Comparison of ENCODE assay signal across 14 cellular contexts in genomic region chr12:106127289-106128126, GRCh38. TPM values are rescaled to one million over a fixed set of nuclear protein-coding genes. Genes with fewer than 3 reads are reported as not detected.
DNase-seq lines count a peak whose midpoint lies in the region; ATAC-seq and TF ChIP-seq lines count a peak whose summit lies in the region.
"Had no signal": no experiment of that assay in that cellular context is flagged by ENCODE, and none has a peak within 500 bp of the region (broad histone marks: within the 10 kb centered on the region; RNA-seq: fewer than 3 reads in every experiment).

No MANE protein-coding gene starts in this region.

- H3K27me3 Mint-ChIP-seq in natural killer cell treated with Interleukin-12 subunit alpha and Interleukin-12 subunit beta and Interleukin-15 and Interleukin-18, amount 100 ng/mL, for 72 hours, result peaks cover 10 to 15% of the 10 kb centered on the region in 2 donors
- H3K27me3 Mint-ChIP-seq in natural killer cell (ENCODE audit: low read depth in 2 of 2) (peaks cover 10 to 24% of the 10 kb centered on the region in 2 donors), nephron progenitor cell (ENCODE audit: low read depth, poor library complexity) (no peaks in the 10 kb centered on the region)
- peaks cover 14% of the 10 kb centered on the region for H3K27me3 Mint-ChIP-seq in activated CD8-positive, alpha-beta T cell treated with anti-CD3 and anti-CD28 coated beads for 36 hours

- no peak overlapping the region for H3K4me3 Mint-ChIP-seq in natural killer cell treated with Interleukin-12 subunit alpha and Interleukin-12 subunit beta and Interleukin-15 and Interleukin-18, amount 100 ng/mL, for 72 hours
- no peak overlapping the region for H3K4me3 Mint-ChIP-seq in natural killer cell
- H3K4me3 Mint-ChIP-seq in nephron progenitor cell, result no peak overlapping the region
- no peak overlapping the region for H3K4me3 Mint-ChIP-seq in activated CD8-positive, alpha-beta T cell treated with anti-CD3 and anti-CD28 coated beads for 36 hours
- H3K4me3 Mint-ChIP-seq: activated CD4-positive, alpha-beta memory T cell treated with anti-CD3 and anti-CD28 coated beads for 36 hours had no signal

- no peak for ATAC-seq in natural killer cell treated with Interleukin-12 subunit alpha and Interleukin-12 subunit beta and Interleukin-15 and Interleukin-18, amount 100 ng/mL, for 72 hours
- ATAC-seq in natural killer cell (no peak), GM18498 (IDR thresholded peaks at IDR 0.05; ENCODE audit: unreplicated experiment) (no peak), GM18909 (IDR thresholded peaks at IDR 0.05; ENCODE audit: poor library complexity, unreplicated experiment) (no peak), HG03135 (IDR thresholded peaks at IDR 0.05; ENCODE audit: unreplicated experiment) (no peak)
- ATAC-seq in activated CD8-positive, alpha-beta T cell treated with anti-CD3 and anti-CD28 coated beads for 36 hours, result no peak

- CTCF ChIA-PET in activated CD8-positive, alpha-beta T cell treated with anti-CD3 and anti-CD28 coated beads for 36 hours (lab: Charles Lee), result no interaction called here

- TF ChIP-seq CTCF in natural killer cell (IDR thresholded peaks at IDR 0.05) (no peak), nephron progenitor cell (IDR thresholded peaks at IDR 0.05) (no peak)
- no peak for TF ChIP-seq CTCF in activated CD8-positive, alpha-beta T cell treated with anti-CD3 and anti-CD28 coated beads for 36 hours (IDR thresholded peaks at IDR 0.05)

- no peak overlapping the region for H3K27ac Mint-ChIP-seq in natural killer cell treated with Interleukin-12 subunit alpha and Interleukin-12 subunit beta and Interleukin-15 and Interleukin-18, amount 100 ng/mL, for 72 hours
- H3K27ac Mint-ChIP-seq in natural killer cell (no peak overlapping the region), nephron progenitor cell (peak overlapping the region; percentile 79)
- H3K27ac Mint-ChIP-seq in activated CD8-positive, alpha-beta T cell treated with anti-CD3 and anti-CD28 coated beads for 36 hours, result no peak overlapping the region
- H3K27ac Mint-ChIP-seq: activated CD4-positive, alpha-beta memory T cell treated with anti-CD3 and anti-CD28 coated beads for 36 hours had no signal

- peak overlapping the region; percentile 66 for H3K27ac ChIP-seq in epithelial cell of prostate

- intact Hi-C loops in natural killer cell (cut with micrococcal nuclease), result no loop called here
- intact Hi-C loops in activated CD8-positive, alpha-beta T cell treated with anti-CD3 and anti-CD28 coated beads for 36 hours (cut with micrococcal nuclease), result no loop called here

- no peaks in the 10 kb centered on the region for H3K9me3 Mint-ChIP-seq in natural killer cell treated with Interleukin-12 subunit alpha and Interleukin-12 subunit beta and Interleukin-15 and Interleukin-18, amount 100 ng/mL, for 72 hours
- H3K9me3 Mint-ChIP-seq in natural killer cell (no peaks in the 10 kb centered on the region), nephron progenitor cell (no peaks in the 10 kb centered on the region)
- no peaks in the 10 kb centered on the region for H3K9me3 Mint-ChIP-seq in activated CD8-positive, alpha-beta T cell treated with anti-CD3 and anti-CD28 coated beads for 36 hours
- H3K9me3 Mint-ChIP-seq: activated CD4-positive, alpha-beta memory T cell treated with anti-CD3 and anti-CD28 coated beads for 36 hours had no signal

- DNase-seq in natural killer cell treated with Interleukin-12 subunit alpha and Interleukin-12 subunit beta and Interleukin-15 and Interleukin-18, amount 100 ng/mL, for 72 hours (ENCODE audit: low spot score), result peak; percentile 10
- DNase-seq in natural killer cell (no peak), epithelial cell of prostate (ENCODE audit: low read depth, low spot score) (no peak), nephron progenitor cell (no peak)
- DNase-seq in activated CD8-positive, alpha-beta T cell treated with anti-CD3 and anti-CD28 coated beads for 36 hours, result no peak
- DNase-seq: activated CD4-positive, alpha-beta memory T cell treated with anti-CD3 and anti-CD28 coated beads for 36 hours; activated gamma-delta T cell treated with Interleukin-2 at 50 U/mL for 16 hours; DMS79 treated with DMSO at 0.1 percent for 48 hours; GOT3; NCI-H226; T-helper 9 cell had no signal

- no peaks in the 10 kb centered on the region for H3K36me3 Mint-ChIP-seq in natural killer cell treated with Interleukin-12 subunit alpha and Interleukin-12 subunit beta and Interleukin-15 and Interleukin-18, amount 100 ng/mL, for 72 hours
- H3K36me3 Mint-ChIP-seq in natural killer cell (no peaks in the 10 kb centered on the region), nephron progenitor cell (ENCODE audit: low read depth) (peaks cover 4% of the 10 kb centered on the region)
- H3K36me3 Mint-ChIP-seq in activated CD8-positive, alpha-beta T cell treated with anti-CD3 and anti-CD28 coated beads for 36 hours (ENCODE audit: low read depth), result no peaks in the 10 kb centered on the region
- H3K36me3 Mint-ChIP-seq: activated CD4-positive, alpha-beta memory T cell treated with anti-CD3 and anti-CD28 coated beads for 36 hours had no signal

- POLR2A ChIA-PET in activated CD8-positive, alpha-beta T cell treated with anti-CD3 and anti-CD28 coated beads for 36 hours (lab: Charles Lee), result no interaction called here

- no peaks in the 10 kb centered on the region for H3K4me1 Mint-ChIP-seq in natural killer cell treated with Interleukin-12 subunit alpha and Interleukin-12 subunit beta and Interleukin-15 and Interleukin-18, amount 100 ng/mL, for 72 hours (ENCODE audit: low read depth in 2 of 2)
- no peaks in the 10 kb centered on the region for H3K4me1 Mint-ChIP-seq in natural killer cell
- peaks cover 89% of the 10 kb centered on the region for H3K4me1 Mint-ChIP-seq in nephron progenitor cell
- H3K4me1 Mint-ChIP-seq in activated CD8-positive, alpha-beta T cell treated with anti-CD3 and anti-CD28 coated beads for 36 hours (ENCODE audit: low read depth), result no peaks in the 10 kb centered on the region

RNA-seq across cellular contexts. Expression of gene NUAK1, which starts 11.2 kb away (rescaled TPM):
- total RNA-seq in natural killer cell treated with Interleukin-12 subunit alpha and Interleukin-12 subunit beta and Interleukin-15 and Interleukin-18, amount 100 ng/mL, for 72 hours, result 1 to 10 TPM in 1 of 2 donors, under 1 TPM in 1; 0.05 to 1.6 TPM
- 10 to 100 TPM in 1 of 3 donors, 1 to 10 TPM in 2; 1.4 to 10.9 (median 3.4) TPM for total RNA-seq in natural killer cell
- total RNA-seq in activated CD8-positive, alpha-beta T cell treated with anti-CD3 and anti-CD28 coated beads for 36 hours, result not detected
